Comparison of ENCODE assay signal across 29 cellular contexts in genomic region chr3:4785551-4785950, GRCh38.
"Had no signal": no experiment of that assay in that cellular context is flagged by ENCODE, and none has a peak within 500 bp of the region (broad histone marks: within the 10 kb centered on the region; RNA-seq: fewer than 3 reads in every experiment).

No MANE protein-coding gene starts in this region.

- H3K27ac ChIP-seq: brain microvascular endothelial cell, SJCRH30, SK-N-MC had no signal

- H3K4me1 Mint-ChIP-seq: activated naive CD4-positive, alpha-beta T cell treated with anti-CD3 and anti-CD28 coated beads, Interleukin-2, amount 10 ng/mL, durations not matched to agents 7 days and 5 days; IgD-negative memory B cell had no signal

- H3K4me3 Mint-ChIP-seq: activated CD4-positive, alpha-beta memory T cell treated with anti-CD3 and anti-CD28 coated beads for 36 hours; activated naive CD4-positive, alpha-beta T cell treated with anti-CD3 and anti-CD28 coated beads, Interleukin-2, amount 10 ng/mL, durations not matched to agents 7 days and 5 days; activated T-cell treated with anti-CD3 and anti-CD28 coated beads, Interleukin-2, amount 50 U/mL, for 4 hours; activated T-helper 1 cell treated with anti-CD3 and anti-CD28 coated beads, Interleukin-12 subunit alpha, Interleukin-12 subunit beta, Interleukin-2, Interleukin-4 antibody, amounts not matched to agents 30 ng/mL and 10 ng/mL and 1 ng/mL, durations not matched to agents 14 hours and 24 hours and 36 hours; IgD-negative memory B cell; T-helper 2 cell treated with Interferon-gamma antibody and Interleukin-4, amounts not matched to agents 5 μg/mL and 100 μg/mL, for 36 hours had no signal

- H3K4me1 ChIP-seq: SJCRH30 had no signal

- DNase-seq: activated CD4-positive, alpha-beta memory T cell treated with anti-CD3 and anti-CD28 coated beads for 36 hours; activated CD4-positive, alpha-beta T cell treated with anti-CD3 and anti-CD28 coated beads for 4 hours; activated CD4-positive, alpha-beta T cell treated with anti-CD3 and anti-CD28 coated beads, Interleukin-2, amount 50 U/mL, for 1 hour; activated CD8-positive, alpha-beta memory T cell treated with anti-CD3 and anti-CD28 coated beads, Interleukin-2, amount 50 U/mL, for 4 hours; activated effector memory CD4-positive, alpha-beta T cell treated with Interleukin-2 at 50 U/mL for 16 hours; activated naive CD4-positive, alpha-beta T cell treated with anti-CD3 and anti-CD28 coated beads, Interleukin-2, amount 10 ng/mL, durations not matched to agents 7 days and 5 days; activated T-cell treated with anti-CD3 and anti-CD28 coated beads for 4 hours; activated T-cell treated with anti-CD3 and anti-CD28 coated beads, Interleukin-2, amount 50 U/mL, for 4 hours; amniotic stem cell; aorta; brain microvascular endothelial cell; central memory CD4-positive, alpha-beta T cell; Kasumi-1; KBM-7; MG63; MV-4-11; NCI-H1092; NCI-H1436 treated with DMSO at 0.1 percent for 48 hours; NCI-H1694 treated with DMSO at 0.1 percent for 48 hours; NCI-H2029; NCI-H2107; NCI-H226; NCI-H524 treated with DMSO at 0.1 percent for 48 hours; Right ventricle myocardium superior had no signal

- H3K27me3 ChIP-seq: brain microvascular endothelial cell, MG63, SJCRH30 had no signal

- H3K9me3 Mint-ChIP-seq: activated CD4-positive, alpha-beta memory T cell treated with anti-CD3 and anti-CD28 coated beads for 36 hours; activated naive CD4-positive, alpha-beta T cell treated with anti-CD3 and anti-CD28 coated beads, Interleukin-2, amount 10 ng/mL, durations not matched to agents 7 days and 5 days; activated T-cell treated with anti-CD3 and anti-CD28 coated beads, Interleukin-2, amount 50 U/mL, for 4 hours; activated T-helper 1 cell treated with anti-CD3 and anti-CD28 coated beads, Interleukin-12 subunit alpha, Interleukin-12 subunit beta, Interleukin-2, Interleukin-4 antibody, amounts not matched to agents 30 ng/mL and 10 ng/mL and 1 ng/mL, durations not matched to agents 14 hours and 24 hours and 36 hours; IgD-negative memory B cell; T-helper 2 cell treated with Interferon-gamma antibody and Interleukin-4, amounts not matched to agents 5 μg/mL and 100 μg/mL, for 36 hours had no signal

- H3K27ac Mint-ChIP-seq: activated CD4-positive, alpha-beta memory T cell treated with anti-CD3 and anti-CD28 coated beads for 36 hours; activated naive CD4-positive, alpha-beta T cell treated with anti-CD3 and anti-CD28 coated beads, Interleukin-2, amount 10 ng/mL, durations not matched to agents 7 days and 5 days; activated T-helper 1 cell treated with anti-CD3 and anti-CD28 coated beads, Interleukin-12 subunit alpha, Interleukin-12 subunit beta, Interleukin-2, Interleukin-4 antibody, amounts not matched to agents 30 ng/mL and 10 ng/mL and 1 ng/mL, durations not matched to agents 14 hours and 24 hours and 36 hours; IgD-negative memory B cell; T-helper 2 cell treated with Interferon-gamma antibody and Interleukin-4, amounts not matched to agents 5 μg/mL and 100 μg/mL, for 36 hours had no signal

- H3K27me3 Mint-ChIP-seq: activated CD4-positive, alpha-beta memory T cell treated with anti-CD3 and anti-CD28 coated beads for 36 hours; activated naive CD4-positive, alpha-beta T cell treated with anti-CD3 and anti-CD28 coated beads, Interleukin-2, amount 10 ng/mL, durations not matched to agents 7 days and 5 days; IgD-negative memory B cell had no signal

- H3K9me3 ChIP-seq: MG63, SJCRH30 had no signal

- H3K36me3 ChIP-seq: brain microvascular endothelial cell, MG63 had no signal

- H3K4me3 ChIP-seq: MG63, SJCRH30, SK-N-MC had no signal
